Comparison of ENCODE assay signal across 9 cellular contexts in the genomic region with DNA sequence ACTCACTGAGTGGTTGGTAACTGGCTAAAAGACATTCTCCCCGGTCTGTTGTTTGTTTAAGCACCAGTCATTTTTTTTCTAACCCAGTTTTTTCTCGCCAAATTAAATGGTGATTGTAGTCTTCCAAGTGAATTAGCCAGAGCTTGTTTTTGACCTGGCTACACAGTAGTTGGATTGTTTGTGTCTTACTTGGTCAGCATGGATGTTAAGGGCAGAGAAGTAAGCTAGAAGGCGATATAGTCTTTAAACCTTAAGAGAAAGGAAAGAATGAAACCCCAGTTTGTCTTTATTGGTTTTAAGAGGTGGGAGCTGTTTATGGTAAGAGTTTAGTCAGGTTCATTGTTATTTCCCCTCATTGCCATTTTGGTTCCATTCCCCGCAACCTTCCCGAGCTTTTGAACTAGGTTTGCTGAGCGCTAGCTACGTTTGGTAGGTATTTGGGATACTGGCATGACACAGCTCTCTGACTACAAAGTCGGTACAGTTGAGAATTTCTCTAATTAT. TPM values are rescaled to one million over a fixed set of nuclear protein-coding genes. Genes with fewer than 3 reads are reported as not detected.
A peak's percentile ranks its signal among the peaks of the same experiment; 100 is the strongest.
DNase-seq lines count a peak whose midpoint lies in the region; TF ChIP-seq lines count a peak whose summit lies in the region.
"Had no signal": no experiment of that assay in that cellular context is flagged by ENCODE, and none has a peak within 500 bp of the region (broad histone marks: within the 10 kb centered on the region; RNA-seq: fewer than 3 reads in every experiment).

No MANE protein-coding gene starts in this region.

- peaks cover 52% of the 10 kb centered on the region for H3K4me1 ChIP-seq in OCI-LY7 (ENCODE audit: insufficient read depth, low read length, poor library complexity, severe bottlenecking)
- H3K4me1 ChIP-seq in rectal smooth muscle tissue (ENCODE audit: control insufficient read depth, insufficient read depth, low read length) = peaks cover 8% of the 10 kb centered on the region

- no TSS peak for BruUV-seq in OCI-LY7 (replicated peaks; lab: Mats Ljungman, UMichigan)

- H4K20me1 ChIP-seq in OCI-LY7 (ENCODE audit: insufficient read depth, low read length) = peaks cover 27% of the 10 kb centered on the region; the same call in 1 of the 2 replicates

- H3K79me2 ChIP-seq in OCI-LY7 (ENCODE audit: insufficient read depth, low read depth, low read length) = peaks cover 69% of the 10 kb centered on the region

- CTCF ChIA-PET in OCI-LY7 (lab: Charles Lee; ENCODE audit: unreplicated experiment) = interaction anchor here (0.8 to 2.5 kb wide), 2 partner anchors 18 to 67 kb away, joined by 3 to 11 read pairs; no protein-coding TSS in a partner anchor

- no peaks in the 10 kb centered on the region for H3K27me3 ChIP-seq in rectal smooth muscle tissue (ENCODE audit: control insufficient read depth, insufficient read depth, low read length)

- no peak overlapping the region for H2AFZ ChIP-seq in OCI-LY7 (ENCODE audit: low read length)

- peak; percentile 62 for DNase-seq in COLO829 (ENCODE audit: low spot score)
- no peak for DNase-seq in OCI-LY7 (ENCODE audit: low spot score)
- DNase-seq in fibroblast of peridontal ligament (ENCODE audit: extremely low read depth) = peak; percentile 70
- no peak for DNase-seq in SW 1271 (lab: John Stamatoyannopoulos, UW)
- no peak for DNase-seq in activated gamma-delta T cell treated with Interleukin-2 at 50 U/mL for 16 hours
- DNase-seq in NOMO-1 (lab: John Stamatoyannopoulos, UW; ENCODE audit: unreplicated experiment in 2 of 2) = no peak
- DNase-seq in GF-D8 (lab: John Stamatoyannopoulos, UW) = no peak
- DNase-seq: activated naive CD8-positive, alpha-beta T cell treated with anti-CD3 and anti-CD28 coated beads, Interleukin-2, amount 10 ng/mL, durations not matched to agents 7 days and 5 days had no signal

- peaks cover 38% of the 10 kb centered on the region for H3K36me3 ChIP-seq in OCI-LY7 (ENCODE audit: insufficient read depth, low read length)
- no peaks in the 10 kb centered on the region for H3K36me3 ChIP-seq in rectal smooth muscle tissue (ENCODE audit: control insufficient read depth, insufficient read depth, low read length)

- TF ChIP-seq CTCF in OCI-LY7 (conservative IDR thresholded peaks at IDR 0.05; ENCODE audit: low read length) = no peak

- H3K9me3 ChIP-seq in OCI-LY7 (ENCODE audit: low read length) = no peaks in the 10 kb centered on the region

- H3K4me3 ChIP-seq in OCI-LY7 (ENCODE audit: low read depth, low read length, poor library complexity, severe bottlenecking) = peak overlapping the region; percentile 93
- H3K4me3 ChIP-seq in rectal smooth muscle tissue (ENCODE audit: low read length) = peak overlapping the region; percentile 57

- intact Hi-C loops in OCI-LY7 (cut with micrococcal nuclease; ENCODE audit: unreplicated experiment) = loop anchor here (2.0 kb wide), 1 partner anchor 55 kb away; no protein-coding TSS in a partner anchor

- peak overlapping the region; percentile 93 for H3K4me2 ChIP-seq in OCI-LY7 (ENCODE audit: low read length)

- peak overlapping the region; percentile 78 for H3K27ac ChIP-seq in OCI-LY7 (ENCODE audit: low read depth, low read length, poor library complexity, severe bottlenecking)
- no peak overlapping the region for H3K27ac ChIP-seq in rectal smooth muscle tissue (ENCODE audit: low read depth, low read length)

- POLR2A ChIA-PET in OCI-LY7 (lab: Charles Lee) = interaction anchor here (0.6 to 5.3 kb wide), 18 partner anchors 10 to 1453 kb away, joined by 3 to 50 read pairs (median 4); no protein-coding TSS in a partner anchor

- H3K9me2 ChIP-seq in OCI-LY7 (ENCODE audit: insufficient read depth, low read length) = no peaks in the 10 kb centered on the region

- no peak overlapping the region for H3K9ac ChIP-seq in rectal smooth muscle tissue (ENCODE audit: low read length)

RNA-seq across cellular contexts. Expression of gene MAP4K4, which starts 2.5 kb away (rescaled TPM):
- 67.2 and 74.0 TPM in 2 replicates for total RNA-seq in OCI-LY7 (2014; rRNA removed; shearing (Covaris generic))
- 181 and 206 TPM in 2 replicates for total RNA-seq in OCI-LY7 (2022)

Comparison
In these comparisons a context has a peak if more than half of its experiments do, and no peak if none do; other contexts are left out.
1. DNase-seq: peak in COLO829 (single experiment) and fibroblast of peridontal ligament (single experiment); none in OCI-LY7 (single experiment), SW 1271 (0 of 2), activated gamma-delta T cell treated with Interleukin-2 at 50 U/mL for 16 hours (single experiment), NOMO-1 (0 of 2) and GF-D8 (single experiment).